ENCODE assay signal across 13 cellular contexts in the genomic region with DNA sequence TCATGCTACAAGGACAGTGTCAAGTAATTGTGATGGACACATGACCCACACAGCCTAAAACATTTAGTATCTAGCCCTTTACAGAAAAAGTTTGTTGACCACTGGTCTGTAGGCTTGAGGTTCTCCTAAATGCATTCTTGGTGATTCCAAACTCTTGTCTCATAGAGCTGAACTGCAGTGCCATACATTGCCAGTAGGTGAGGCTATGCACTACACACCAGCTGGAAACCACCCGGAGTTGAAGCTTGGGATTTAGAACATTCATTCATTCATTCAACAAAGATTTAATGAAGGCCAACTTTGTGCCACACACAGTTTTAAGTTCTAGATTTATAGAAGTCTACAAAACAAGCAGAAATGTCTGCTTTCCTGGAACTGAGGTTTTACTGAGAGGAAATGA.
DNase-seq lines count a peak whose midpoint lies in the region; ATAC-seq and TF ChIP-seq lines count a peak whose summit lies in the region.
"Had no signal": no experiment of that assay in that cellular context is flagged by ENCODE, and none has a peak within 500 bp of the region (broad histone marks: within the 10 kb centered on the region; RNA-seq: fewer than 3 reads in every experiment).

No MANE protein-coding gene starts in this region.

- DNase-seq in GM12864 (ENCODE audit: low read depth) = no peak
- peak; percentile 6 for DNase-seq in LHCN-M2 (ENCODE audit: low read depth)
- peak; percentile 66 for DNase-seq in endodermal cell
- no peak for DNase-seq in neural progenitor cell (ENCODE audit: low spot score)
- DNase-seq in activated T-cell treated with anti-CD3 and anti-CD28 coated beads for 4 hours = no peak
- no peak for DNase-seq in cortex of kidney (lab: John Stamatoyannopoulos, UW)
- DNase-seq: activated B cell treated with CpG ODN at 0.5 μM for 24 hours; activated T-cell treated with anti-CD3 and anti-CD28 coated beads, Interleukin-2, amount 50 U/mL, for 4 hours; anterior cingulate cortex; erythroblast; NCI-H2029 treated with DMSO at 0.1 percent for 48 hours; NK-92 treated with Interleukin-12 subunit alpha and Interleukin-12 subunit beta, amount 100 ng/mL, for 24 hours had no signal

- no peaks in the 10 kb centered on the region for H3F3A ChIP-seq in neural progenitor cell (ENCODE audit: low read depth)

- H3K27me3 Mint-ChIP-seq in endodermal cell (ENCODE audit: insufficient read depth) (peaks cover 14% of the 10 kb centered on the region), neural progenitor cell (ENCODE audit: insufficient read depth, low read depth) (peaks cover 2% of the 10 kb centered on the region)
- H3K27me3 Mint-ChIP-seq: activated B cell treated with CpG ODN at 0.5 μM for 24 hours had no signal

- no peak overlapping the region for H3K27ac ChIP-seq in endodermal cell (ENCODE audit: low read depth, low read length)
- no peak overlapping the region for H3K27ac ChIP-seq in neural progenitor cell

- H3K4me1 ChIP-seq in endodermal cell (ENCODE audit: control insufficient read depth, insufficient read depth, low read length) (no peaks in the 10 kb centered on the region), neural progenitor cell (no peaks in the 10 kb centered on the region)

- peaks cover 16% of the 10 kb centered on the region for H3K9me3 ChIP-seq in endodermal cell (ENCODE audit: control insufficient read depth, low read length)
- H3K9me3 ChIP-seq in neural progenitor cell (ENCODE audit: low read depth) = no peaks in the 10 kb centered on the region

- no peak for ATAC-seq in HG03439 (IDR thresholded peaks at IDR 0.05; ENCODE audit: unreplicated experiment)
- ATAC-seq: activated T-cell treated with anti-CD3 and anti-CD28 coated beads, Interleukin-2, amount 50 U/mL, for 4 hours had no signal

- H2AFZ ChIP-seq in neural progenitor cell (replicated peaks) = no peak overlapping the region

- H3K27me3 ChIP-seq in endodermal cell (ENCODE audit: control insufficient read depth, insufficient read depth, low read length, poor library complexity, severe bottlenecking) (no peaks in the 10 kb centered on the region), neural progenitor cell (no peaks in the 10 kb centered on the region)

- H3K4me1 Mint-ChIP-seq in endodermal cell (peaks cover 2% of the 10 kb centered on the region), neural progenitor cell (no peaks in the 10 kb centered on the region)
- H3K4me1 Mint-ChIP-seq: activated B cell treated with CpG ODN at 0.5 μM for 24 hours had no signal

- TF ChIP-seq CTCF in GM12864 (IDR thresholded peaks at IDR 0.05; ENCODE audit: low read depth, low read length, missing control alignments) (peak; percentile 43), endodermal cell (conservative IDR thresholded peaks at IDR 0.05) (peak; percentile 70), neural progenitor cell (IDR thresholded peaks at IDR 0.05) (peak; percentile 28)

- no peaks in the 10 kb centered on the region for H3K79me2 ChIP-seq in neural progenitor cell (ENCODE audit: low read depth)

- H3K27ac Mint-ChIP-seq in endodermal cell = no peak overlapping the region
- H3K27ac Mint-ChIP-seq in neural progenitor cell = no peak overlapping the region
- H3K27ac Mint-ChIP-seq: activated B cell treated with CpG ODN at 0.5 μM for 24 hours had no signal

- H3K9me3 Mint-ChIP-seq in endodermal cell (peaks cover 18% of the 10 kb centered on the region), neural progenitor cell (peaks cover 6% of the 10 kb centered on the region)

- no peaks in the 10 kb centered on the region for H4K20me1 ChIP-seq in neural progenitor cell (ENCODE audit: low read depth)

- 100% methylated on average over 1 of the region's 1 CpG; no CpG with 5 or more reads in 1 of the 2 experiments for WGBS in endodermal cell (ENCODE audit: insufficient coverage in 1 of 2, insufficient read length in 1 of 2), 2 experiments

- H3K4me2 ChIP-seq in neural progenitor cell = no peak overlapping the region

- peaks cover 3% of the 10 kb centered on the region for H3K36me3 Mint-ChIP-seq in endodermal cell (ENCODE audit: low read depth)
- H3K36me3 Mint-ChIP-seq in neural progenitor cell = no peaks in the 10 kb centered on the region

- no peak overlapping the region for H3K4me3 ChIP-seq in GM12864 (ENCODE audit: low read depth, low read length)
- H3K4me3 ChIP-seq in endodermal cell (ENCODE audit: low read length) = no peak overlapping the region
- H3K4me3 ChIP-seq in neural progenitor cell = no peak overlapping the region

- no peak overlapping the region for H3K4me3 Mint-ChIP-seq in endodermal cell
- H3K4me3 Mint-ChIP-seq in neural progenitor cell = no peak overlapping the region
- H3K4me3 Mint-ChIP-seq: activated B cell treated with CpG ODN at 0.5 μM for 24 hours; activated T-cell treated with anti-CD3 and anti-CD28 coated beads, Interleukin-2, amount 50 U/mL, for 4 hours had no signal

- H3K36me3 ChIP-seq in endodermal cell (ENCODE audit: control insufficient read depth, insufficient read depth, low read length) (no peaks in the 10 kb centered on the region), neural progenitor cell (no peaks in the 10 kb centered on the region)

- no peak overlapping the region for H3K9ac ChIP-seq in endodermal cell (ENCODE audit: extremely low read depth, low read length, poor library complexity, severe bottlenecking)
- no peak overlapping the region for H3K9ac ChIP-seq in neural progenitor cell

Comparison
In these comparisons a context has a peak if more than half of its experiments do, and no peak if none do; other contexts are left out.
1. DNase-seq: peak in LHCN-M2 (single experiment) and endodermal cell (single experiment); none in GM12864 (single experiment), neural progenitor cell (single experiment), activated T-cell treated with anti-CD3 and anti-CD28 coated beads for 4 hours (single experiment) and cortex of kidney (single experiment).
2. Peak in every context shown above with its lines, with median percentiles within 50 percentile points of each other: CTCF ChIP-seq.